ENCODE assay signal across 26 cellular contexts in the genomic region with DNA sequence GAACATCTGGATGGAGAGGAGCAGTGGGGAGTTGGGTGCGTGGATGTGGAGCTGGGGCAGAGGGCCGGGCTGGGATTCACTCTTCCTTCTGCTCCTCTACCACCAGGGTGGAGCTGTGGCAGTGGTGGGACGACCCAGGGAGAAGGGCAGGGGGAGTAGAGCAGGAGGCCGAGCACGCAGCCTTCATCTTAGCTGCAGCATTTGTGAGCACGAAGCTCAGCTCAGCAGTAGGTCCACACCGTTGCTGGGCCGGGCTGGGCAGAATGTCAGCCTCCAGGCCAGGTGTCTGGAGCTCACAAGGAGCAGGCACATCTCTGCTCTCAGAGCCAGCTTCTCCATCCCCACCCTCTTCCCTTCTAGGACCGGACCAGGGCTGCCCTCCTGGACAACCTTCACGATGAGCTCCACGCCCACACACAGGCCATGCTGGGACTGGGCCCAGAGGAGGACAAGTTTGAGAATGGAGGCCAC. TPM values are rescaled to one million over a fixed set of nuclear protein-coding genes. Genes with fewer than 3 reads are reported as not detected.
DNase-seq lines count a peak whose midpoint lies in the region; ATAC-seq and TF ChIP-seq lines count a peak whose summit lies in the region.
"Had no signal": no experiment of that assay in that cellular context is flagged by ENCODE, and none has a peak within 500 bp of the region (broad histone marks: within the 10 kb centered on the region; RNA-seq: fewer than 3 reads in every experiment).

No MANE protein-coding gene starts in this region.

- peaks cover 21% of the 10 kb centered on the region for H3K4me1 Mint-ChIP-seq in chondrocyte (ENCODE audit: low read depth)

- H3K4me1 ChIP-seq in psoas muscle: peaks cover 9% of the 10 kb centered on the region

- WGBS in psoas muscle, 3 donors: 88 to 92% (median 90%) methylated on average over 10 to 11 of the region's 11 CpGs

- H3K9me3 Mint-ChIP-seq in chondrocyte (ENCODE audit: low read depth): no peaks in the 10 kb centered on the region
- H3K9me3 Mint-ChIP-seq: CD8-positive, alpha-beta memory T cell had no signal

- no peak overlapping the region for H3K4me3 Mint-ChIP-seq in chondrocyte (ENCODE audit: unreplicated experiment)
- H3K4me3 Mint-ChIP-seq: CD8-positive, alpha-beta memory T cell had no signal

- H3K36me3 ChIP-seq in psoas muscle (ENCODE audit: insufficient read depth in 1 of 2, low read depth in 1 of 2): no peaks in the 10 kb centered on the region
- H3K36me3 ChIP-seq: SJSA1 had no signal

- H3K36me3 Mint-ChIP-seq in chondrocyte (ENCODE audit: low read depth): no peaks in the 10 kb centered on the region

- TF ChIP-seq CTCF in chondrocyte (IDR thresholded peaks at IDR 0.05): no peak
- TF ChIP-seq CTCF in psoas muscle (IDR thresholded peaks at IDR 0.05): no peak

- H3K27me3 ChIP-seq in psoas muscle (ENCODE audit: insufficient read depth in 3 of 3, low read length in 2 of 3): no peaks in the 10 kb centered on the region
- H3K27me3 ChIP-seq: BLaER1 treated with 17β-estradiol and CSF1 and Interleukin-3, amounts not matched to agents 10 nM and 100 nM; SJSA1 had no signal

- H3K27me3 Mint-ChIP-seq in chondrocyte (ENCODE audit: low read depth): no peaks in the 10 kb centered on the region
- H3K27me3 Mint-ChIP-seq: CD8-positive, alpha-beta memory T cell had no signal

- intact Hi-C loops in posterior vena cava (cut with DNase I) (no loop called here), psoas muscle (cut with DNase I) (loop anchor here in 1 of 2 donors (10.0 kb wide), 1 partner anchor 583 kb away; no protein-coding TSS in a partner anchor)

- no peak overlapping the region for H3K4me3 ChIP-seq in psoas muscle
- H3K4me3 ChIP-seq: BLaER1 treated with 17β-estradiol and CSF1 and Interleukin-3, amounts not matched to agents 10 nM and 100 nM; SJSA1 had no signal

- peak; percentile 24 for DNase-seq in activated effector memory CD4-positive, alpha-beta T cell treated with anti-CD3 and anti-CD28 coated beads, Interleukin-2, amount 50 U/mL, for 16 hours
- no peak for DNase-seq in activated effector memory CD4-positive, alpha-beta T cell treated with Interleukin-2 at 50 U/mL for 16 hours
- DNase-seq in chondrocyte (ENCODE audit: low spot score) (peak; percentile 75), posterior vena cava (ENCODE audit: low spot score) (peak; percentile 68), NCI-H1930 (lab: John Stamatoyannopoulos, UW) (no peak), psoas muscle (no peak)
- no peak for DNase-seq in stimulated activated CD4-positive, alpha-beta T cell treated with anti-CD3 and anti-CD28 coated beads, Interleukin-4, amount 100 ng/mL, for 24 hours
- DNase-seq: ACHN; Calu3; CD8-positive, alpha-beta memory T cell; GOT3; IMR-90; NCI-H1105; NCI-H146; NCI-H2029 treated with DMSO at 0.1 percent for 48 hours; NCI-H2171; NCI-H345; NCI-H526; OCI-M1 had no signal

- H3K9me3 ChIP-seq in psoas muscle: no peaks in the 10 kb centered on the region
- H3K9me3 ChIP-seq: BLaER1 treated with 17β-estradiol and CSF1 and Interleukin-3, amounts not matched to agents 10 nM and 100 nM; SJSA1 had no signal

- no peak overlapping the region for H3K27ac Mint-ChIP-seq in chondrocyte (ENCODE audit: unreplicated experiment)

- no peak overlapping the region for H3K27ac ChIP-seq in psoas muscle
- H3K27ac ChIP-seq: 22Rv1, KMS-11, SJSA1 had no signal

- ATAC-seq in GM18907 (IDR thresholded peaks at IDR 0.05; ENCODE audit: unreplicated experiment) (no peak), psoas muscle (no peak)
- ATAC-seq: HCT116 had no signal

RNA-seq across cellular contexts. Expression of gene OR1D5, which starts 55.7 kb away (rescaled TPM):
- total RNA-seq in chondrocyte (not detected in 3 replicates), posterior vena cava (not detected), psoas muscle (not detected)
- not detected for polyA plus RNA-seq in psoas muscle
- total RNA-seq: Calu3; CD8-positive, alpha-beta memory T cell; Daoy; IMR-90; SJSA1 had no signal
- polyA plus RNA-seq: IMR-90 had no signal

Comparison
In these comparisons a context has a peak if more than half of its experiments do, and no peak if none do; other contexts are left out.
1. DNase-seq: peak in activated effector memory CD4-positive, alpha-beta T cell treated with anti-CD3 and anti-CD28 coated beads, Interleukin-2, amount 50 U/mL, for 16 hours (single experiment), chondrocyte (single experiment) and posterior vena cava (single experiment); none in activated effector memory CD4-positive, alpha-beta T cell treated with Interleukin-2 at 50 U/mL for 16 hours (single experiment), stimulated activated CD4-positive, alpha-beta T cell treated with anti-CD3 and anti-CD28 coated beads, Interleukin-4, amount 100 ng/mL, for 24 hours (single experiment), NCI-H1930 (0 of 2) and psoas muscle (0 of 2).